In the genomic region with DNA sequence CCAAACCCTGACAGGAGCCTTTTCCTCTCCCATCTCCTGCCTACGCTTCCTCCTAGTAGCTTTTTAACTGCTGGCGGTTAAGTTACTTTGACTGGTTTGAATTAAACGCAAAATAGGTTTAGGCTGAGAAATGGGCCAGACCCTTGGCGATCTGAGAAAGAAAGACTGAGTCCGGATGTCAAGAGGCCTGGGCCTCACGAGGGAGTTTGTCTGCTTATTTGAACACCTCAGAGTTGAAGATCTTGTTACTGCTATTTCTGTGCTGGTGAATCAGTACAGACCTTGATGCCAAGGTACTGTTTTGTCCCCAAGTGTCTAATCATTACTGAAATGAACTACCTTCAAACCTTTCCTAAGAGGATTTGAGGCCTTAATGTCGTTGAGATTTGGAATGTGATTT, we compare ENCODE assay signal across 8 cellular contexts. TPM values are rescaled to one million over a fixed set of nuclear protein-coding genes. Genes with fewer than 3 reads are reported as not detected.
A peak's percentile ranks its signal among the peaks of the same experiment; 100 is the strongest.
DNase-seq lines count a peak whose midpoint lies in the region; TF ChIP-seq lines count a peak whose summit lies in the region.

No MANE protein-coding gene starts in this region.

- H3K4me1 ChIP-seq in PC-9 (replicated peaks; ENCODE audit: insufficient read depth) (peaks cover 11% of the 10 kb centered on the region), esophagus muscularis mucosa (peaks cover 0 to 16% (median 12%) of the 10 kb centered on the region in 4 donors)

- H3K9me3 ChIP-seq in PC-9 (ENCODE audit: insufficient read depth, low read depth), result no peaks in the 10 kb centered on the region
- H3K9me3 ChIP-seq in esophagus muscularis mucosa, result no peaks in the 10 kb centered on the region

- peak overlapping the region; percentile 80 for H3K4me2 ChIP-seq in PC-9

- H3K27me3 ChIP-seq in PC-9 (ENCODE audit: insufficient read depth, low read depth), result no peaks in the 10 kb centered on the region
- H3K27me3 ChIP-seq in esophagus muscularis mucosa, result no peaks in the 10 kb centered on the region

- H4K20me1 ChIP-seq in PC-9 (ENCODE audit: insufficient read depth), result no peaks in the 10 kb centered on the region

- POLR2A ChIA-PET in PC-9 (lab: Charles Lee; ENCODE audit: unreplicated experiment), result no interaction called here

- CTCF ChIA-PET in PC-9 (lab: Charles Lee), result no interaction called here

- DNase-seq in CD1c-positive myeloid dendritic cell (ENCODE audit: extremely low spot score) (peak; percentile 70), PC-9 (no peak), esophagus muscularis mucosa (ENCODE audit: extremely low spot score) (no peak), occipital lobe (lab: John Stamatoyannopoulos, UW) (peak; percentile 44), OCI-M1 (lab: John Stamatoyannopoulos, UW) (no peak), NCI-H1417 (lab: John Stamatoyannopoulos, UW) (no peak), NCI-H2081 (lab: John Stamatoyannopoulos, UW) (no peak), GOT3 (lab: John Stamatoyannopoulos, UW) (no peak)

- H3K36me3 ChIP-seq in PC-9 (ENCODE audit: low read depth), result no peaks in the 10 kb centered on the region
- no peaks in the 10 kb centered on the region for H3K36me3 ChIP-seq in esophagus muscularis mucosa

- TSS peak; percentile 97 for BruUV-seq in PC-9 (replicated peaks; lab: Mats Ljungman, UMichigan)

- 43% methylated on average over 7 of the region's 7 CpGs for WGBS in esophagus muscularis mucosa

- peaks cover 4% of the 10 kb centered on the region; the same call in 1 of the 2 replicates for H3F3A ChIP-seq in PC-9 (ENCODE audit: insufficient read depth, low read depth)

- H3K9me2 ChIP-seq in PC-9 (ENCODE audit: insufficient read depth), result no peaks in the 10 kb centered on the region

- H2AFZ ChIP-seq in PC-9, result peak overlapping the region; percentile 78

- H3K27ac ChIP-seq in PC-9 (peak overlapping the region; percentile 57), esophagus muscularis mucosa (replicated peaks in 1 of 4) (peak overlapping the region; percentile 72 to 79 (median 74))

- H3K4me3 ChIP-seq in PC-9 (peak overlapping the region; percentile 66; the same call in 1 of the 2 replicates), esophagus muscularis mucosa (peak overlapping the region; percentile 57 to 72 (median 62))

- no peaks in the 10 kb centered on the region for H3K79me2 ChIP-seq in PC-9 (ENCODE audit: low read depth)

- TF ChIP-seq CTCF in PC-9 (conservative IDR thresholded peaks at IDR 0.05) (no peak), esophagus muscularis mucosa (IDR thresholded peaks at IDR 0.05) (no peak)

- no peak for TF ChIP-seq EP300 in esophagus muscularis mucosa (IDR thresholded peaks at IDR 0.05)

- no peak for TF ChIP-seq POLR2A in esophagus muscularis mucosa (IDR thresholded peaks at IDR 0.05; ENCODE audit: low read depth)

- intact Hi-C loops in PC-9 (cut with micrococcal nuclease; ENCODE audit: unreplicated experiment), result no loop called here
- intact Hi-C loops in esophagus muscularis mucosa (cut with DNase I), result no loop called here

RNA-seq across cellular contexts. Expression of gene FMN1, which starts 0.8 kb away (rescaled TPM):
- total RNA-seq in PC-9 (2021) (19.6 and 25.8 TPM in 2 replicates), esophagus muscularis mucosa (10 to 100 TPM in 2 of 4 donors, 1 to 10 TPM in 2; 4.8 to 12.5 (median 8.6) TPM), occipital lobe (3.9 TPM)

Comparison
In these comparisons a context has a peak if more than half of its experiments do, and no peak if none do; other contexts are left out.
1. DNase-seq: peak in CD1c-positive myeloid dendritic cell (single experiment) and occipital lobe (single experiment); none in PC-9 (0 of 2), esophagus muscularis mucosa (single experiment), OCI-M1 (single experiment), NCI-H1417 (0 of 3), NCI-H2081 (0 of 2) and GOT3 (single experiment).